ENCODE assay signal across 34 cellular contexts in genomic region chr17:64519601-64520000, GRCh38.
"Had no signal": no experiment of that assay in that cellular context is flagged by ENCODE, and none has a peak within 500 bp of the region (broad histone marks: within the 10 kb centered on the region; RNA-seq: fewer than 3 reads in every experiment).

No MANE protein-coding gene starts in this region.

- H3K27ac ChIP-seq: adrenal gland, ascending aorta, cardiac muscle cell, VCaP had no signal

- ATAC-seq: activated CD8-positive, alpha-beta T cell treated with anti-CD3 and anti-CD28 coated beads for 36 hours; activated naive CD4-positive, alpha-beta T cell treated with anti-CD3 and anti-CD28 coated beads, Interleukin-2, amount 50 U/mL, for 72 hours; activated T-cell treated with anti-CD3 and anti-CD28 coated beads, Interleukin-2, amount 50 U/mL, for 4 hours; activated T-cell treated with anti-CD3 and anti-CD28 coated beads, Interleukin-2, amount 50 U/mL, for 72 hours; activated T-helper 17 cell treated with anti-CD3 and anti-CD28 coated beads, Interleukin-2, amount 50 U/mL, for 72 hours had no signal

- FAIRE-seq: bronchial epithelial cell, TTC549 had no signal

- H3K9me3 ChIP-seq: adrenal gland, ascending aorta had no signal

- H3K4me1 ChIP-seq: adrenal gland, ascending aorta had no signal

- H3K4me3 ChIP-seq: adrenal gland, ascending aorta, cardiac muscle cell had no signal

- H3K27me3 ChIP-seq: adrenal gland, ascending aorta, cardiac muscle cell had no signal

- DNase-seq: activated B cell treated with CpG ODN at 0.5 μM for 24 hours; activated CD4-positive, alpha-beta memory T cell treated with anti-CD3 and anti-CD28 coated beads for 36 hours; activated CD4-positive, alpha-beta T cell treated with anti-CD3 and anti-CD28 coated beads for 4 hours; activated CD4-positive, alpha-beta T cell treated with anti-CD3 and anti-CD28 coated beads, Interleukin-2, amount 10 ng/mL, durations not matched to agents 24 days and 14 days; activated CD4-positive, alpha-beta T cell treated with anti-CD3 and anti-CD28 coated beads, Interleukin-2, amount 50 U/mL, for 1 hour; activated CD4-positive, alpha-beta T cell treated with anti-CD3 and anti-CD28 coated beads, Interleukin-2, amount 50 U/mL, for 4 hours; activated CD4-positive, CD25-positive, alpha-beta regulatory T cell treated with anti-CD3 and anti-CD28 coated beads, Interleukin-2, amount 50 U/mL, for 72 hours; activated CD8-positive, alpha-beta memory T cell treated with anti-CD3 and anti-CD28 coated beads, Interleukin-2, amount 50 U/mL, for 4 hours; activated CD8-positive, alpha-beta T cell treated with anti-CD3 and anti-CD28 coated beads for 36 hours; activated effector memory CD4-positive, alpha-beta T cell treated with anti-CD3 and anti-CD28 coated beads, Interleukin-2, amount 50 U/mL, for 16 hours; activated gamma-delta T cell treated with Interleukin-2 at 50 U/mL for 16 hours; activated naive CD4-positive, alpha-beta T cell; activated naive CD4-positive, alpha-beta T cell treated with anti-CD3 and anti-CD28 coated beads for 36 hours; activated naive CD4-positive, alpha-beta T cell treated with anti-CD3 and anti-CD28 coated beads, Interleukin-2, amount 50 U/mL, for 16 hours; activated naive CD8-positive, alpha-beta T cell treated with anti-CD3 and anti-CD28 coated beads for 36 hours; activated T-cell treated with anti-CD3 and anti-CD28 coated beads for 4 hours; activated T-cell treated with anti-CD3 and anti-CD28 coated beads, Interleukin-2, amount 50 U/mL, for 1 hour; activated T-cell treated with anti-CD3 and anti-CD28 coated beads, Interleukin-2, amount 50 U/mL, for 4 hours; activated T-cell treated with anti-CD3 and anti-CD28 coated beads, Interleukin-2, amount 50 U/mL, for 72 hours; adrenal gland; amniotic stem cell; anterior cingulate cortex; caudate nucleus; cerebellar nuclear complex; T-helper 1 cell; T-helper 2 cell; T-helper 9 cell had no signal
